12 cellular contexts compared by ENCODE assay signal in genomic region chr20:48733296-48733790, GRCh38.
A peak's percentile ranks its signal among the peaks of the same experiment; 100 is the strongest.
DNase-seq lines count a peak whose midpoint lies in the region; ATAC-seq and TF ChIP-seq lines count a peak whose summit lies in the region.
"Had no signal": no experiment of that assay in that cellular context is flagged by ENCODE, and none has a peak within 500 bp of the region (broad histone marks: within the 10 kb centered on the region; RNA-seq: fewer than 3 reads in every experiment).

No MANE protein-coding gene starts in this region.

- H3K4me2 ChIP-seq in SK-N-SH: no peak overlapping the region

- H3K36me3 Mint-ChIP-seq in CD14-positive monocyte: peaks cover 93 to 100% of the 10 kb centered on the region in 2 donors
- H3K36me3 Mint-ChIP-seq in T-helper 2 cell treated with Interferon-gamma antibody and Interleukin-4, amounts not matched to agents 5 μg/mL and 100 μg/mL, for 36 hours (ENCODE audit: low read depth): peaks cover 40% of the 10 kb centered on the region

- CTCF ChIA-PET in HEK293T (lab: Yijun Ruan, JAX): no interaction called here
- CTCF ChIA-PET in SK-N-SH (lab: Yijun Ruan, JAX): no interaction called here

- DNase-seq in CD14-positive monocyte (ENCODE audit: low spot score): no peak
- DNase-seq in HEK293T (ENCODE audit: extremely low spot score): peak; percentile 16
- DNase-seq in SK-N-SH: no peak
- DNase-seq in erythroblast (lab: John Stamatoyannopoulos, UW): peak; percentile 11 to 44
- no peak for DNase-seq in T-helper 2 cell treated with Interferon-gamma antibody and Interleukin-4, amounts not matched to agents 5 μg/mL and 100 μg/mL, for 36 hours (ENCODE audit: low spot score)
- DNase-seq in H4 (ENCODE audit: low spot score): no peak
- no peak for DNase-seq in cerebellum (ENCODE audit: low spot score)
- DNase-seq: activated effector memory CD4-positive, alpha-beta T cell treated with Interleukin-2 at 50 U/mL for 16 hours; hypothalamus had no signal

- H3K27ac Mint-ChIP-seq in CD14-positive monocyte: peak overlapping the region in 5 of 7 donors; percentile 13 to 76 (median 47)
- no peak overlapping the region for H3K27ac Mint-ChIP-seq in T-helper 2 cell treated with Interferon-gamma antibody and Interleukin-4, amounts not matched to agents 5 μg/mL and 100 μg/mL, for 36 hours

- H3K9me2 ChIP-seq in SK-N-SH: no peaks in the 10 kb centered on the region

- 90% methylated on average over 3 of the region's 3 CpGs for WGBS in SK-N-SH (ENCODE audit: low lambda C conversion rate)

- H3K4me3 Mint-ChIP-seq in CD14-positive monocyte: no peak overlapping the region
- no peak overlapping the region for H3K4me3 Mint-ChIP-seq in T-helper 2 cell treated with Interferon-gamma antibody and Interleukin-4, amounts not matched to agents 5 μg/mL and 100 μg/mL, for 36 hours
- H3K4me3 Mint-ChIP-seq: IgD-negative memory B cell had no signal

- POLR2A ChIA-PET in HEK293T (lab: Yijun Ruan, JAX) (no interaction called here), SK-N-SH (lab: Yijun Ruan, JAX) (no interaction called here)

- no peak overlapping the region for H3K4me3 ChIP-seq in SK-N-SH (ENCODE audit: low read depth in 2 of 2, low read length in 1 of 2)

- no peak for TF ChIP-seq POLR2A in erythroblast (IDR thresholded peaks at IDR 0.05; ENCODE audit: low read length)

- H4K20me1 ChIP-seq in SK-N-SH (ENCODE audit: insufficient read depth): no peaks in the 10 kb centered on the region

- no peak overlapping the region for H2AFZ ChIP-seq in SK-N-SH (ENCODE audit: low read depth)

- H3K9ac ChIP-seq in SK-N-SH: no peak overlapping the region

- TF ChIP-seq CTCF in CD14-positive monocyte (IDR thresholded peaks at IDR 0.05) (no peak), SK-N-SH (IDR thresholded peaks at IDR 0.05) (no peak)

- no peak for ATAC-seq in GM21529 (IDR thresholded peaks at IDR 0.05; ENCODE audit: unreplicated experiment)

- H3K4me1 ChIP-seq in SK-N-SH (ENCODE audit: control insufficient read depth in 1 of 2, insufficient read depth in 2 of 2, low read depth in 1 of 2, low read length in 1 of 2): peaks cover 0 to 13% of the 10 kb centered on the region in 2 experiments; a peak in 1 of 4 replicates

- intact Hi-C loops in CD14-positive monocyte (cut with micrococcal nuclease): no loop called here

- H3K27ac ChIP-seq in SK-N-SH (ENCODE audit: low read depth in 2 of 2, low read length in 1 of 2): no peak overlapping the region
- H3K27ac ChIP-seq: VCaP had no signal

- no peaks in the 10 kb centered on the region for H3K36me3 ChIP-seq in SK-N-SH (replicated peaks in 1 of 2; ENCODE audit: control insufficient read depth in 1 of 2, insufficient read depth in 2 of 2, low read length in 1 of 2)

- H3K27me3 ChIP-seq in SK-N-SH (ENCODE audit: insufficient read depth): no peaks in the 10 kb centered on the region

- no peak for TF ChIP-seq RAD21 in SK-N-SH (IDR thresholded peaks at IDR 0.05; ENCODE audit: low read length)

- no peaks in the 10 kb centered on the region for H3K9me3 ChIP-seq in SK-N-SH

- H3K27me3 Mint-ChIP-seq in CD14-positive monocyte (ENCODE audit: low read depth in 3 of 3): peaks cover 0 to 2% (median 0%) of the 10 kb centered on the region in 3 donors
- H3K27me3 Mint-ChIP-seq in T-helper 2 cell treated with Interferon-gamma antibody and Interleukin-4, amounts not matched to agents 5 μg/mL and 100 μg/mL, for 36 hours (ENCODE audit: low read depth): no peaks in the 10 kb centered on the region
- H3K27me3 Mint-ChIP-seq: IgD-negative memory B cell had no signal

- no peaks in the 10 kb centered on the region for H3F3A ChIP-seq in SK-N-SH (replicated peaks; ENCODE audit: insufficient read depth)

- H3K4me1 Mint-ChIP-seq in CD14-positive monocyte: peaks cover 62% of the 10 kb centered on the region
- H3K4me1 Mint-ChIP-seq in T-helper 2 cell treated with Interferon-gamma antibody and Interleukin-4, amounts not matched to agents 5 μg/mL and 100 μg/mL, for 36 hours (ENCODE audit: low read depth): peaks cover 37% of the 10 kb centered on the region

- no peak for TF ChIP-seq EP300 in SK-N-SH (IDR thresholded peaks at IDR 0.05; ENCODE audit: borderline replicate concordance in 1 of 2, low read depth in 1 of 2, low read length in 1 of 2)

- H3K9me3 Mint-ChIP-seq in CD14-positive monocyte: peaks cover 0 to 1% (median 0%) of the 10 kb centered on the region in 7 donors
- no peaks in the 10 kb centered on the region for H3K9me3 Mint-ChIP-seq in T-helper 2 cell treated with Interferon-gamma antibody and Interleukin-4, amounts not matched to agents 5 μg/mL and 100 μg/mL, for 36 hours
- H3K9me3 Mint-ChIP-seq: IgD-negative memory B cell had no signal

- no peaks in the 10 kb centered on the region for H3K79me2 ChIP-seq in SK-N-SH (ENCODE audit: insufficient read depth)

TF ChIP-seq in HEK293T, 16 proteins besides CTCF, POLR2A, EP300 and RAD21:
- TF ChIP-seq PKNOX1 (IDR thresholded peaks at IDR 0.05) (no peak), HDGF (IDR thresholded peaks at IDR 0.05; ENCODE audit: borderline replicate concordance) (no peak), ZNF384 (IDR thresholded peaks at IDR 0.05) (no peak), TARDBP (IDR thresholded peaks at IDR 0.05) (no peak), SP1 (IDR thresholded peaks at IDR 0.05) (no peak), BHLHE40 (IDR thresholded peaks at IDR 0.05; ENCODE audit: borderline replicate concordance) (no peak), FOXK2 (IDR thresholded peaks at IDR 0.05) (no peak), FOXM1 (IDR thresholded peaks at IDR 0.05; ENCODE audit: borderline replicate concordance) (no peak), CTBP1 (IDR thresholded peaks at IDR 0.05; ENCODE audit: borderline replicate concordance) (no peak), ARNT (IDR thresholded peaks at IDR 0.05) (no peak)
TF ChIP-seq in HEK293T: peak in this region for 0.

TF ChIP-seq in SK-N-SH, 30 proteins besides CTCF, POLR2A, EP300 and RAD21:
- TF ChIP-seq FOXJ3 (CRISPR knock-in tag; IDR thresholded peaks at IDR 0.05): no peak
- peak; percentile 72 for TF ChIP-seq RFX5 (IDR thresholded peaks at IDR 0.05; ENCODE audit: low read length)
- no peak for TF ChIP-seq POLR2AphosphoS5 (IDR thresholded peaks at IDR 0.05; ENCODE audit: low read depth, low read length)
TF ChIP-seq in SK-N-SH: peak in this region for 1.

Comparison
In these comparisons a context has a peak if more than half of its experiments do, and no peak if none do; other contexts are left out.
1. DNase-seq: peak in HEK293T (single experiment) and erythroblast (2 of 2); none in CD14-positive monocyte (single experiment), SK-N-SH (single experiment), T-helper 2 cell treated with Interferon-gamma antibody and Interleukin-4, amounts not matched to agents 5 μg/mL and 100 μg/mL, for 36 hours (single experiment), H4 (single experiment) and cerebellum (single experiment).